Comparison of ENCODE assay signal across 23 cellular contexts in genomic region chr2:98487101-98487805, GRCh38. TPM values are rescaled to one million over a fixed set of nuclear protein-coding genes. Genes with fewer than 3 reads are reported as not detected.
DNase-seq lines count a peak whose midpoint lies in the region; ATAC-seq and TF ChIP-seq lines count a peak whose summit lies in the region.
"Had no signal": no experiment of that assay in that cellular context is flagged by ENCODE, and none has a peak within 500 bp of the region (broad histone marks: within the 10 kb centered on the region; RNA-seq: fewer than 3 reads in every experiment).

No MANE protein-coding gene starts in this region.

- no peaks in the 10 kb centered on the region for H3K9me3 ChIP-seq in spleen
- H3K9me3 ChIP-seq in ovary = no peaks in the 10 kb centered on the region
- H3K9me3 ChIP-seq: heart left ventricle, Peyer's patch, upper lobe of left lung had no signal

- H3K27ac ChIP-seq in spleen = peak overlapping the region in 4 of 8 donors; percentile 50 to 68 (median 50)
- H3K27ac ChIP-seq in ovary = no peak overlapping the region
- H3K27ac ChIP-seq: 22Rv1, upper lobe of left lung had no signal

- TF ChIP-seq POLR2A in spleen (IDR thresholded peaks at IDR 0.05) = no peak
- no peak for TF ChIP-seq POLR2A in ovary (IDR thresholded peaks at IDR 0.05)

- H3K4me3 Mint-ChIP-seq in activated CD8-positive, alpha-beta memory T cell treated with anti-CD3 and anti-CD28 coated beads, Interleukin-2, amount 10 ng/mL, durations not matched to agents 7 days and 5 days = no peak overlapping the region
- H3K4me3 Mint-ChIP-seq in effector memory CD8-positive, alpha-beta T cell = no peak overlapping the region
- H3K4me3 Mint-ChIP-seq in T-helper 2 cell treated with Interferon-gamma antibody and Interleukin-4, amounts not matched to agents 5 μg/mL and 100 μg/mL, for 36 hours = no peak overlapping the region
- H3K4me3 Mint-ChIP-seq: activated naive CD8-positive, alpha-beta T cell treated with anti-CD3 and anti-CD28 coated beads, Interleukin-2, amount 50 U/mL, for 24 hours; activated T-cell treated with anti-CD3 and anti-CD28 coated beads, Interleukin-2, amount 50 U/mL, for 24 hours; endodermal cell; mesothelial cell of epicardium; stimulated activated naive B cell treated with anti-CD40 and anti-IgM and Interleukin-4, amounts not matched to agents 10 μg/mL and 1 μg/mL and 100 μg/mL, for 72 hours had no signal

- no peaks in the 10 kb centered on the region for H3K27me3 ChIP-seq in spleen (replicated peaks in 1 of 7)
- H3K27me3 ChIP-seq in ovary = no peaks in the 10 kb centered on the region
- H3K27me3 ChIP-seq: heart left ventricle, Peyer's patch, upper lobe of left lung had no signal

- peaks cover 44% of the 10 kb centered on the region for H3K36me3 Mint-ChIP-seq in activated CD8-positive, alpha-beta memory T cell treated with anti-CD3 and anti-CD28 coated beads, Interleukin-2, amount 10 ng/mL, durations not matched to agents 7 days and 5 days
- H3K36me3 Mint-ChIP-seq in effector memory CD8-positive, alpha-beta T cell (ENCODE audit: insufficient read depth) = peaks cover 14% of the 10 kb centered on the region
- H3K36me3 Mint-ChIP-seq in T-helper 2 cell treated with Interferon-gamma antibody and Interleukin-4, amounts not matched to agents 5 μg/mL and 100 μg/mL, for 36 hours (ENCODE audit: low read depth) = peaks cover 38% of the 10 kb centered on the region
- H3K36me3 Mint-ChIP-seq: mesothelial cell of epicardium, naive B cell had no signal

- H3K9me3 Mint-ChIP-seq in activated CD8-positive, alpha-beta memory T cell treated with anti-CD3 and anti-CD28 coated beads, Interleukin-2, amount 10 ng/mL, durations not matched to agents 7 days and 5 days (ENCODE audit: low read depth) = no peaks in the 10 kb centered on the region
- H3K9me3 Mint-ChIP-seq in effector memory CD8-positive, alpha-beta T cell = no peaks in the 10 kb centered on the region
- H3K9me3 Mint-ChIP-seq in T-helper 2 cell treated with Interferon-gamma antibody and Interleukin-4, amounts not matched to agents 5 μg/mL and 100 μg/mL, for 36 hours = no peaks in the 10 kb centered on the region
- H3K9me3 Mint-ChIP-seq: activated naive CD8-positive, alpha-beta T cell treated with anti-CD3 and anti-CD28 coated beads, Interleukin-2, amount 50 U/mL, for 24 hours; activated T-cell treated with anti-CD3 and anti-CD28 coated beads, Interleukin-2, amount 50 U/mL, for 24 hours; endodermal cell; mesothelial cell of epicardium; naive B cell; stimulated activated naive B cell treated with anti-CD40 and anti-IgM and Interleukin-4, amounts not matched to agents 10 μg/mL and 1 μg/mL and 100 μg/mL, for 72 hours had no signal

- TF ChIP-seq CTCF in spleen (IDR thresholded peaks at IDR 0.05 in 8 of 11, conservative IDR thresholded peaks at IDR 0.05 in 3 of 11) = no peak
- no peak for TF ChIP-seq CTCF in ovary (IDR thresholded peaks at IDR 0.05)
- TF ChIP-seq CTCF in GM13977 (IDR thresholded peaks at IDR 0.05; ENCODE audit: extremely low read depth, insufficient read depth, missing control alignments) = no peak

- ATAC-seq in activated CD8-positive, alpha-beta memory T cell treated with anti-CD3 and anti-CD28 coated beads, Interleukin-2, amount 10 ng/mL, durations not matched to agents 7 days and 5 days = no peak
- peak; percentile 0 for ATAC-seq in HG03066 (IDR thresholded peaks at IDR 0.05; ENCODE audit: low read depth, unreplicated experiment)
- ATAC-seq in effector memory CD8-positive, alpha-beta T cell (replicated peaks) = no peak
- ATAC-seq: activated naive CD8-positive, alpha-beta T cell treated with anti-CD3 and anti-CD28 coated beads, Interleukin-2, amount 50 U/mL, for 24 hours had no signal

- intact Hi-C loops in spleen (cut with DNase I; ENCODE audit: low total_unique reads) = no loop called here
- intact Hi-C loops in ovary (cut with DNase I) = no loop called here

- in situ Hi-C loops in GM13977 (cut with MboI; ENCODE audit: low pct_unique_long_range_greater_than_20kb, low sequenced_read_pairs, unreplicated experiment) = no loop called here

- H3K4me3 ChIP-seq in spleen = no peak overlapping the region
- H3K4me3 ChIP-seq in ovary = no peak overlapping the region
- H3K4me3 ChIP-seq: heart left ventricle, Peyer's patch, upper lobe of left lung had no signal

- H3K27ac Mint-ChIP-seq in activated CD8-positive, alpha-beta memory T cell treated with anti-CD3 and anti-CD28 coated beads, Interleukin-2, amount 10 ng/mL, durations not matched to agents 7 days and 5 days = peak overlapping the region; percentile 13
- peak overlapping the region; percentile 89 for H3K27ac Mint-ChIP-seq in effector memory CD8-positive, alpha-beta T cell
- no peak overlapping the region for H3K27ac Mint-ChIP-seq in T-helper 2 cell treated with Interferon-gamma antibody and Interleukin-4, amounts not matched to agents 5 μg/mL and 100 μg/mL, for 36 hours
- H3K27ac Mint-ChIP-seq: activated naive CD8-positive, alpha-beta T cell treated with anti-CD3 and anti-CD28 coated beads, Interleukin-2, amount 50 U/mL, for 24 hours; endodermal cell; mesothelial cell of epicardium had no signal

- TF ChIP-seq EP300 in ovary (IDR thresholded peaks at IDR 0.05) = no peak

- CTCF ChIA-PET in activated CD8-positive, alpha-beta memory T cell treated with anti-CD3 and anti-CD28 coated beads, Interleukin-2, amount 10 ng/mL, durations not matched to agents 7 days and 5 days (lab: Charles Lee) = interaction anchor here (0.6 to 11.3 kb wide), 21 partner anchors 8 to 897 kb away, joined by 3 to 166 read pairs (median 4); no protein-coding TSS in a partner anchor

- DNase-seq in activated CD8-positive, alpha-beta memory T cell treated with anti-CD3 and anti-CD28 coated beads, Interleukin-2, amount 10 ng/mL, durations not matched to agents 7 days and 5 days = no peak
- DNase-seq in activated CD8-positive, alpha-beta memory T cell treated with anti-CD3 and anti-CD28 coated beads, Interleukin-2, amount 50 U/mL, for 48 hours = no peak
- no peak for DNase-seq in effector memory CD8-positive, alpha-beta T cell
- DNase-seq in spleen (peak; percentile 21), ovary (no peak), GM13977 (ENCODE audit: low spot score) (no peak)
- no peak for DNase-seq in T-helper 2 cell treated with Interferon-gamma antibody and Interleukin-4, amounts not matched to agents 5 μg/mL and 100 μg/mL, for 36 hours (ENCODE audit: low spot score)
- DNase-seq: activated CD8-positive, alpha-beta memory T cell treated with anti-CD3 and anti-CD28 coated beads for 24 hours; endodermal cell; foreskin melanocyte; heart left ventricle; NCI-H1436 treated with DMSO at 0.1 percent for 48 hours; NCI-H2081 treated with DMSO at 0.1 percent for 48 hours; NCI-H2227 treated with DMSO at 0.1 percent for 48 hours; stimulated activated naive B cell treated with anti-CD40 and anti-IgM and Interleukin-4, amounts not matched to agents 10 μg/mL and 1 μg/mL and 100 μg/mL, for 72 hours; upper lobe of left lung had no signal

- peaks cover 0 to 20% (median 0%) of the 10 kb centered on the region in 6 donors for H3K36me3 ChIP-seq in spleen
- H3K36me3 ChIP-seq in ovary = no peaks in the 10 kb centered on the region
- H3K36me3 ChIP-seq: Peyer's patch, upper lobe of left lung had no signal

- no peaks in the 10 kb centered on the region for H3K27me3 Mint-ChIP-seq in activated CD8-positive, alpha-beta memory T cell treated with anti-CD3 and anti-CD28 coated beads, Interleukin-2, amount 10 ng/mL, durations not matched to agents 7 days and 5 days
- H3K27me3 Mint-ChIP-seq in effector memory CD8-positive, alpha-beta T cell = no peaks in the 10 kb centered on the region
- no peaks in the 10 kb centered on the region for H3K27me3 Mint-ChIP-seq in T-helper 2 cell treated with Interferon-gamma antibody and Interleukin-4, amounts not matched to agents 5 μg/mL and 100 μg/mL, for 36 hours (ENCODE audit: low read depth)
- H3K27me3 Mint-ChIP-seq: activated naive CD8-positive, alpha-beta T cell treated with anti-CD3 and anti-CD28 coated beads, Interleukin-2, amount 50 U/mL, for 24 hours; activated T-cell treated with anti-CD3 and anti-CD28 coated beads, Interleukin-2, amount 50 U/mL, for 24 hours; naive B cell; stimulated activated naive B cell treated with anti-CD40 and anti-IgM and Interleukin-4, amounts not matched to agents 10 μg/mL and 1 μg/mL and 100 μg/mL, for 72 hours had no signal

- H3K4me1 ChIP-seq in spleen = peaks cover 12 to 99% (median 77%) of the 10 kb centered on the region in 6 donors
- H3K4me1 ChIP-seq in ovary (ENCODE audit: insufficient read depth) = peaks cover 19% of the 10 kb centered on the region

- peaks cover 79% of the 10 kb centered on the region for H3K4me1 Mint-ChIP-seq in activated CD8-positive, alpha-beta memory T cell treated with anti-CD3 and anti-CD28 coated beads, Interleukin-2, amount 10 ng/mL, durations not matched to agents 7 days and 5 days
- H3K4me1 Mint-ChIP-seq in effector memory CD8-positive, alpha-beta T cell (ENCODE audit: low read depth in 2 of 2) = peaks cover 75 to 89% of the 10 kb centered on the region in 2 donors
- peaks cover 70% of the 10 kb centered on the region for H3K4me1 Mint-ChIP-seq in T-helper 2 cell treated with Interferon-gamma antibody and Interleukin-4, amounts not matched to agents 5 μg/mL and 100 μg/mL, for 36 hours (ENCODE audit: low read depth)

- 80 to 91% (median 87%) methylated on average over 2 of the region's 2 CpGs for WGBS in spleen, 5 donors
- WGBS in ovary, 3 donors = 84 to 99% (median 91%) methylated on average over 2 of the region's 2 CpGs

RNA-seq across cellular contexts. Expression of gene INPP4A, which starts 42.6 kb away (rescaled TPM):
- 100 to 1,000 TPM; 144 to 229 TPM for total RNA-seq in activated CD8-positive, alpha-beta memory T cell treated with anti-CD3 and anti-CD28 coated beads, Interleukin-2, amount 10 ng/mL, durations not matched to agents 7 days and 5 days
- 100 to 1,000 TPM in 1 of 7 donors, 10 to 100 TPM in 6; 55.1 to 102 (median 76.5) TPM for total RNA-seq in spleen
- 1 to 10 TPM; 6.4 to 9.7 (median 7.1) TPM for polyA plus RNA-seq in spleen
- total RNA-seq in ovary = 10 to 100 TPM; 13.1 to 25.8 (median 18.6) TPM
- polyA plus RNA-seq in ovary = 10 to 100 TPM in 1 of 2 donors, 1 to 10 TPM in 1; 7.5 to 12.8 TPM
